ENCODE assay signal across 8 cellular contexts in the genomic region with DNA sequence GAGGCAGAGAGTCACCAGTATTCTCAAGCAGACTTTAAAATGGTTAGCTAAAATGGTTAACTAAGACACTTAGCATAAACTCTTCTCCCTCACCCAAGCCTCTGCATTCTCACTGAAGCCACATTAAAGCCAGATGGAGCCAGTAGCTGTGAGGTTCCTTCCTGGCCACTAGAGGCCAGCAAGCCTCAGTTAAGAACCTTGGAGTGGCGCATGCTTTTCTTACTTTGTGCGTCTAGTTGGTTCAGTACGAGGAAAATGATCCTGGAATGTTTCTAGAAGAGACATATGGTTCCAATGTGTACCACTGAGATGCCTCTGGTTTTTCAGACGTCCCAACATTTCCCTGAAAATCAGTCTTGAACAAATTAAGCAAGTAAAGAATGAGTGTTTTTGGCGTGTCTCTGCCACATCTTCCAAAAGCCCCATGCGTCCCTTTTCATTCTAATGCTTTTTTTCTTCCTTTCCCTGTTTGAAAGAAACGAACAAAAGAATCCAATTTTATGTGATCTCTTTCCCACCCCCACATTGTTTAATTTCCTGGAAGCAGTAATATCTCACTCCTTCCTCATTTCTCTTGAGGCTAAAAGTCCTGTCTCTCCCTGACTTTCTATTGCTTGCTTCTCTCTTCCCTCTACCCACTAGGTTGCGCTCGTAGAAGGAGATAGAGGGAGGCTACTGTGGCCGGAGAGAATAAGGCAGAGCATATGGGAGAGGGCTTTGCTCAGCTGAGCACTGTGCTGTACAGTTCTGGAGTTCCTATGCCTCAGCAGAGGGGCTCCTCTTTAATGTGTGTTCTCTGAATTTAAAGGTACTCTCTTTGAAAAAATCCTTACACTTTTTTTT.
A peak's percentile ranks its signal among the peaks of the same experiment; 100 is the strongest.
DNase-seq lines count a peak whose midpoint lies in the region; ATAC-seq lines count a peak whose summit lies in the region.

No MANE protein-coding gene starts in this region.

- no peaks in the 10 kb centered on the region for H3K36me3 Mint-ChIP-seq in activated CD4-positive, alpha-beta memory T cell treated with anti-CD3 and anti-CD28 coated beads for 36 hours

- WGBS in neuronal stem cell (ENCODE audit: extremely low coverage in 2 of 2, insufficient read length in 2 of 2, insufficient replicate concordance in 1 of 2), 2 donors, result no CpG with 5 or more reads among the region's 10 CpGs

- H2AFZ ChIP-seq in neuronal stem cell (ENCODE audit: low read length), result peak overlapping the region; percentile 76

- H3K4me3 ChIP-seq in neuronal stem cell (ENCODE audit: low read length in 2 of 2), result no peak overlapping the region

- H3K18ac ChIP-seq in neuronal stem cell (ENCODE audit: low read length), result no peak overlapping the region

- no peak overlapping the region for H3K27ac Mint-ChIP-seq in activated CD4-positive, alpha-beta memory T cell treated with anti-CD3 and anti-CD28 coated beads for 36 hours

- H3K23ac ChIP-seq in neuronal stem cell (ENCODE audit: low read depth, low read length, poor library complexity), result no peak overlapping the region

- H3K4me3 Mint-ChIP-seq in activated CD4-positive, alpha-beta memory T cell treated with anti-CD3 and anti-CD28 coated beads for 36 hours, result peak overlapping the region; percentile 57

- no peaks in the 10 kb centered on the region for H3K36me3 ChIP-seq in neuronal stem cell (replicated peaks in 1 of 2; ENCODE audit: control insufficient read depth in 2 of 2, insufficient read depth in 2 of 2, low read length in 2 of 2)

- H4K91ac ChIP-seq in neuronal stem cell (ENCODE audit: low read depth, low read length, poor library complexity), result no peak overlapping the region

- no peak overlapping the region for H2BK15ac ChIP-seq in neuronal stem cell (ENCODE audit: low read length)

- H3K27me3 ChIP-seq in neuronal stem cell (ENCODE audit: control insufficient read depth in 3 of 3, insufficient read depth in 3 of 3, low read depth in 1 of 3, low read length in 3 of 3), result no peaks in the 10 kb centered on the region

- H3K79me1 ChIP-seq in neuronal stem cell (ENCODE audit: low read depth, low read length), result no peaks in the 10 kb centered on the region

- intact Hi-C loops in activated CD4-positive, alpha-beta memory T cell treated with anti-CD3 and anti-CD28 coated beads for 36 hours (cut with micrococcal nuclease), result loop anchor here (5.0 to 10.0 kb wide), 2 partner anchors 65 to 253 kb away; no protein-coding TSS in a partner anchor

- POLR2A ChIA-PET in activated CD4-positive, alpha-beta memory T cell treated with anti-CD3 and anti-CD28 coated beads for 36 hours (lab: Charles Lee), result no interaction called here

- H2BK120ac ChIP-seq in neuronal stem cell (ENCODE audit: low read depth, low read length), result no peak overlapping the region

- no peak overlapping the region for H4K8ac ChIP-seq in neuronal stem cell (ENCODE audit: low read depth, low read length)

- H2AK5ac ChIP-seq in neuronal stem cell (ENCODE audit: low read depth, low read length), result no peak overlapping the region

- H3K27me3 Mint-ChIP-seq in activated CD4-positive, alpha-beta memory T cell treated with anti-CD3 and anti-CD28 coated beads for 36 hours, result no peaks in the 10 kb centered on the region

- no peaks in the 10 kb centered on the region for H3K9me3 ChIP-seq in neuronal stem cell (replicated peaks in 1 of 2; ENCODE audit: control insufficient read depth in 2 of 2, insufficient read depth in 1 of 2, low read depth in 1 of 2, low read length in 2 of 2)

- H2BK12ac ChIP-seq in neuronal stem cell (ENCODE audit: low read length), result no peak overlapping the region

- no peak overlapping the region for H2BK5ac ChIP-seq in neuronal stem cell (ENCODE audit: low read length)

- H3K9ac ChIP-seq in neuronal stem cell (ENCODE audit: low read depth, low read length, poor library complexity), result no peak overlapping the region

- no peaks in the 10 kb centered on the region for H3K9me3 Mint-ChIP-seq in activated CD4-positive, alpha-beta memory T cell treated with anti-CD3 and anti-CD28 coated beads for 36 hours

- ATAC-seq in GM18502 (IDR thresholded peaks at IDR 0.05; ENCODE audit: poor library complexity, unreplicated experiment) (peak; percentile 98), HG02840 (IDR thresholded peaks at IDR 0.05; ENCODE audit: low FRiP score, unreplicated experiment) (peak; percentile 88)

- H3K4me2 ChIP-seq in neuronal stem cell (ENCODE audit: insufficient read depth, low read length, poor library complexity, severe bottlenecking), result peak overlapping the region; percentile 19

- H3K4me1 ChIP-seq in neuronal stem cell (ENCODE audit: control insufficient read depth in 2 of 2, insufficient read depth in 1 of 2, low read depth in 1 of 2, low read length in 2 of 2), result no peaks in the 10 kb centered on the region

- H3K14ac ChIP-seq in neuronal stem cell (ENCODE audit: low read length), result no peak overlapping the region

- peak; percentile 55 for DNase-seq in AG20443 (ENCODE audit: low spot score)
- peak in 2 of 3 experiments; percentile 70 to 76 for DNase-seq in NCI-H1417 (lab: John Stamatoyannopoulos, UW)
- peak; percentile 19 for DNase-seq in activated CD4-positive, alpha-beta memory T cell treated with anti-CD3 and anti-CD28 coated beads for 36 hours
- peak; percentile 26 for DNase-seq in fibroblast of the conjunctiva (ENCODE audit: low read depth)
- DNase-seq in neuronal stem cell (ENCODE audit: low spot score), result peak; percentile 9
- no peak for DNase-seq in NCI-H1930 (lab: John Stamatoyannopoulos, UW)

- CTCF ChIA-PET in activated CD4-positive, alpha-beta memory T cell treated with anti-CD3 and anti-CD28 coated beads for 36 hours (lab: Charles Lee), result interaction anchor here (0.6 to 1.6 kb wide), 8 partner anchors 12 to 685 kb away, joined by 3 to 8 read pairs (median 4); no protein-coding TSS in a partner anchor

- no peak overlapping the region for H3K4ac ChIP-seq in neuronal stem cell (ENCODE audit: low read length)

- H3K27ac ChIP-seq in neuronal stem cell (replicated peaks; ENCODE audit: low read length), result no peak overlapping the region

- peaks cover 11% of the 10 kb centered on the region for H3K4me1 Mint-ChIP-seq in activated CD4-positive, alpha-beta memory T cell treated with anti-CD3 and anti-CD28 coated beads for 36 hours (ENCODE audit: low read depth)

Comparison
In these comparisons a context has a peak if more than half of its experiments do, and no peak if none do; other contexts are left out.
1. DNase-seq: peak in AG20443 (single experiment), NCI-H1417 (2 of 3), activated CD4-positive, alpha-beta memory T cell treated with anti-CD3 and anti-CD28 coated beads for 36 hours (single experiment), fibroblast of the conjunctiva (single experiment) and neuronal stem cell (single experiment); none in NCI-H1930 (0 of 2).